Comparison of ENCODE assay signal across 24 cellular contexts in genomic region chr11:18404062-18404461, GRCh38. TPM values are rescaled to one million over a fixed set of nuclear protein-coding genes. Genes with fewer than 3 reads are reported as not detected.
DNase-seq lines count a peak whose midpoint lies in the region; ATAC-seq, FAIRE-seq and TF ChIP-seq lines count a peak whose summit lies in the region.
"Had no signal": no experiment of that assay in that cellular context is flagged by ENCODE, and none has a peak within 500 bp of the region (broad histone marks: within the 10 kb centered on the region; RNA-seq: fewer than 3 reads in every experiment).

No MANE protein-coding gene starts in this region.

- TF ChIP-seq POLR2A in HepG2 (IDR thresholded peaks at IDR 0.05; ENCODE audit: insufficient read depth in 1 of 2, low read depth in 2 of 2, low read length in 2 of 2) = no peak; a peak in 1 of 4 replicates

- H3K4me3 Mint-ChIP-seq in stimulated activated naive CD8-positive, alpha-beta T cell treated with anti-CD3 and anti-CD28 coated beads, Interleukin-15, Interleukin-2, amounts not matched to agents 100 ng/mL and 50 ng/mL, for 24 hours = no peak overlapping the region
- no peak overlapping the region for H3K4me3 Mint-ChIP-seq in T-helper 17 cell
- H3K4me3 Mint-ChIP-seq: CD4-positive, alpha-beta memory T cell had no signal

- intact Hi-C loops in HepG2 (cut with micrococcal nuclease; ENCODE audit: unreplicated experiment) = no loop called here

- H3K9me3 ChIP-seq in T-helper 17 cell (ENCODE audit: control insufficient read depth, low read length, poor library complexity, severe bottlenecking) (no peaks in the 10 kb centered on the region), HepG2 (ENCODE audit: low read length) (no peaks in the 10 kb centered on the region)
- H3K9me3 ChIP-seq: BLaER1, Caco-2 had no signal

- H3K79me2 ChIP-seq in HepG2 (ENCODE audit: insufficient read depth, low read length) = peaks cover 16% of the 10 kb centered on the region

- in situ Hi-C loops in HepG2 (cut with HindIII; ENCODE audit: extremely low pct_ligation_motif_present, low pct_unique_long_range_greater_than_20kb) = no loop called here

- no peak for TF ChIP-seq EP300 in HepG2 (IDR thresholded peaks at IDR 0.05; ENCODE audit: low read depth in 2 of 2, low read length in 2 of 2)
- no peak for TF ChIP-seq EP300 in HepG2 (CRISPR knock-in tag; IDR thresholded peaks at IDR 0.05; ENCODE audit: borderline replicate concordance)

- no TSS peak for BruUV-seq in HepG2 (replicated peaks; lab: Mats Ljungman, UMichigan)

- H3K36me3 Mint-ChIP-seq in stimulated activated naive CD8-positive, alpha-beta T cell treated with anti-CD3 and anti-CD28 coated beads, Interleukin-15, Interleukin-2, amounts not matched to agents 100 ng/mL and 50 ng/mL, for 24 hours (ENCODE audit: low read depth) = peaks cover 76% of the 10 kb centered on the region
- peaks cover 2% of the 10 kb centered on the region for H3K36me3 Mint-ChIP-seq in T-helper 17 cell (ENCODE audit: low read depth)

- H3K4me2 ChIP-seq in HepG2 (ENCODE audit: low read depth, low read length) = no peak overlapping the region
- H3K4me2 ChIP-seq: BLaER1 had no signal

- DNase-seq in stimulated activated naive CD8-positive, alpha-beta T cell treated with anti-CD3 and anti-CD28 coated beads, Interleukin-15, Interleukin-2, amounts not matched to agents 100 U/mL and 50 U/mL, for 24 hours = no peak
- no peak for DNase-seq in T-helper 17 cell
- DNase-seq in HepG2 (ENCODE audit: low spot score) = no peak
- DNase-seq in NCI-H446 (lab: John Stamatoyannopoulos, UW) = no peak
- DNase-seq in GDM1 (lab: John Stamatoyannopoulos, UW) = no peak
- DNase-seq: Caco-2; CD4-positive, alpha-beta memory T cell; DMS 273 treated with DMSO at 0.1 percent for 48 hours; DMS79 treated with DMSO at 0.1 percent for 48 hours; H7; KBM-7; NCI-H1105; NCI-H146; NCI-H2029; NCI-H345; NCI-H524 treated with DMSO at 0.1 percent for 48 hours; NCI-H82; SHP77 treated with DMSO at 0.1 percent for 48 hours had no signal

- POLR2A ChIA-PET in HepG2 (lab: Yijun Ruan, JAX) = interaction anchor here (4.7 kb wide), 1 partner anchor 9 kb away, joined by 42 read pairs; the partner anchor contains the start of gene LDHA

- CTCF ChIA-PET in HepG2 (lab: Yijun Ruan, JAX; ENCODE audit: low intra/inter-chr PET ratio, low total read pairs) = no interaction called here

- no peaks in the 10 kb centered on the region for H3K9me3 Mint-ChIP-seq in stimulated activated naive CD8-positive, alpha-beta T cell treated with anti-CD3 and anti-CD28 coated beads, Interleukin-15, Interleukin-2, amounts not matched to agents 100 ng/mL and 50 ng/mL, for 24 hours
- H3K9me3 Mint-ChIP-seq: CD4-positive, alpha-beta memory T cell had no signal

- H3K36me3 ChIP-seq in HepG2 (replicated peaks in 1 of 2; ENCODE audit: control insufficient read depth in 1 of 2, insufficient read depth in 2 of 2, low read length in 2 of 2) = peaks cover 20 to 48% of the 10 kb centered on the region in 2 experiments

- no peak for FAIRE-seq in HepG2 (lab: Jason Lieb, UNC)
- FAIRE-seq: GM12878 had no signal

- no peak for TF ChIP-seq CTCF in HepG2 (CRISPR knock-in tag; IDR thresholded peaks at IDR 0.05)

- peaks cover 79% of the 10 kb centered on the region for H3K4me1 ChIP-seq in HepG2 (ENCODE audit: insufficient read depth, low read length)
- H3K4me1 ChIP-seq: Caco-2 had no signal

- no peak overlapping the region for H2AFZ ChIP-seq in HepG2 (ENCODE audit: low read length)

- peaks cover 29% of the 10 kb centered on the region for H3K4me1 Mint-ChIP-seq in stimulated activated naive CD8-positive, alpha-beta T cell treated with anti-CD3 and anti-CD28 coated beads, Interleukin-15, Interleukin-2, amounts not matched to agents 100 ng/mL and 50 ng/mL, for 24 hours (ENCODE audit: low read depth)
- peaks cover 6% of the 10 kb centered on the region for H3K4me1 Mint-ChIP-seq in T-helper 17 cell

- no peak for ATAC-seq in stimulated activated naive CD8-positive, alpha-beta T cell treated with anti-CD3 and anti-CD28 coated beads, Interleukin-15, Interleukin-2, amounts not matched to agents 100 U/mL and 50 U/mL, for 24 hours
- no peak for ATAC-seq in T-helper 17 cell
- no peak for ATAC-seq in HepG2
- no peak for ATAC-seq in HG03025 (IDR thresholded peaks at IDR 0.05; ENCODE audit: low FRiP score, unreplicated experiment)
- ATAC-seq: GM12878 had no signal

- H3K9ac ChIP-seq in HepG2 (ENCODE audit: insufficient read depth, low read depth, low read length) = no peak overlapping the region
- H3K9ac ChIP-seq: BLaER1 had no signal

- 96% methylated on average over 4 of the region's 4 CpGs for WGBS in HepG2 (ENCODE audit: low lambda C conversion rate)

- no peak for TF ChIP-seq RAD21 in HepG2 (CRISPR knock-in tag; IDR thresholded peaks at IDR 0.05)

- H3K27me3 Mint-ChIP-seq in stimulated activated naive CD8-positive, alpha-beta T cell treated with anti-CD3 and anti-CD28 coated beads, Interleukin-15, Interleukin-2, amounts not matched to agents 100 ng/mL and 50 ng/mL, for 24 hours = no peaks in the 10 kb centered on the region
- H3K27me3 Mint-ChIP-seq in T-helper 17 cell = no peaks in the 10 kb centered on the region
- H3K27me3 Mint-ChIP-seq: CD4-positive, alpha-beta memory T cell had no signal

- no peaks in the 10 kb centered on the region for H3K27me3 ChIP-seq in HepG2 (ENCODE audit: control insufficient read depth in 1 of 2, insufficient read depth in 2 of 2, low read length in 2 of 2)
- H3K27me3 ChIP-seq: BLaER1 had no signal

- no peak overlapping the region for H3K27ac ChIP-seq in HepG2 (ENCODE audit: extremely low read length, insufficient read depth, low read length)
- H3K27ac ChIP-seq: BLaER1, SK-N-MC had no signal

- peaks cover 85% of the 10 kb centered on the region for H4K20me1 ChIP-seq in HepG2 (ENCODE audit: insufficient read depth, low read length)

- no peak overlapping the region for H3K4me3 ChIP-seq in HepG2 (replicated peaks in 1 of 3; ENCODE audit: insufficient read depth in 1 of 3, low read depth in 2 of 3, low read length in 3 of 3)
- H3K4me3 ChIP-seq: BLaER1, GM12878, SK-N-MC had no signal

- peak overlapping the region; percentile 40 for H3K27ac Mint-ChIP-seq in stimulated activated naive CD8-positive, alpha-beta T cell treated with anti-CD3 and anti-CD28 coated beads, Interleukin-15, Interleukin-2, amounts not matched to agents 100 ng/mL and 50 ng/mL, for 24 hours
- peak overlapping the region; percentile 21 for H3K27ac Mint-ChIP-seq in T-helper 17 cell

RNA-seq across cellular contexts. Expression of gene LDHC, which starts 8.1 kb away (rescaled TPM):
- not detected for total RNA-seq in T-helper 17 cell
- not detected in 2 replicates for total RNA-seq in HepG2 (2016; rRNA removed; fragmentation: Illumina TruSeq; extraction: Trizol)
- total RNA-seq in HepG2 (2016; cell fraction: cytosol; rRNA removed; fragmentation: Illumina TruSeq; extraction: Trizol; ENCODE audit: low read depth) = not detected in 2 replicates
- total RNA-seq in HepG2 (2016; cell fraction: insoluble cytoplasmic fraction; rRNA removed; fragmentation: Illumina TruSeq; extraction: Trizol) = not detected in 2 replicates
- total RNA-seq in HepG2 (2016; cell fraction: membrane; rRNA removed; fragmentation: Illumina TruSeq; extraction: Trizol) = not detected in 2 replicates
- total RNA-seq in HepG2 (2016; cell fraction: nucleus; rRNA removed; fragmentation: Illumina TruSeq; extraction: Trizol) = not detected in 2 replicates
- polyA plus RNA-seq in HepG2 (2011; rRNA removed) = not detected in 2 replicates
- not detected in 2 replicates for polyA plus RNA-seq in HepG2 (2011; cell fraction: cytosol; rRNA removed)
- not detected in 2 replicates for polyA plus RNA-seq in HepG2 (2011; cell fraction: nucleus; rRNA removed)
- not detected in 2 replicates for polyA plus RNA-seq in HepG2 (2012)
- not detected in 2 replicates for polyA plus RNA-seq in HepG2 (2016; cell fraction: cytosol; fragmentation: Illumina TruSeq; extraction: Trizol; ENCODE audit: low read depth)
- not detected in 2 replicates for polyA plus RNA-seq in HepG2 (2016; cell fraction: insoluble cytoplasmic fraction; fragmentation: Illumina TruSeq; extraction: Trizol; ENCODE audit: low read depth)
- not detected in 2 replicates for polyA plus RNA-seq in HepG2 (2016; cell fraction: membrane; fragmentation: Illumina TruSeq; extraction: Trizol; ENCODE audit: low read depth)
- polyA plus RNA-seq in HepG2 (2016; cell fraction: nucleus; fragmentation: Illumina TruSeq; extraction: Trizol; ENCODE audit: insufficient read depth, low read depth) = not detected in 2 replicates
- not detected in 2 replicates for polyA minus RNA-seq in HepG2 (2011; rRNA and poly(A)+ RNA removed; ENCODE audit: low replicate concordance)
- not detected in 2 replicates for polyA minus RNA-seq in HepG2 (2011; cell fraction: cytosol; rRNA and poly(A)+ RNA removed)
- polyA minus RNA-seq in HepG2 (2011; cell fraction: nucleus; rRNA and poly(A)+ RNA removed) = not detected in 2 replicates
- total RNA-seq: Caco-2; CD4-positive, alpha-beta memory T cell; GM12878; RPMI7951 had no signal
- polyA plus RNA-seq: CD4-positive, alpha-beta memory T cell had no signal

RNA-seq across cellular contexts. Expression of gene LDHA, which starts 9.7 kb away (rescaled TPM):
- total RNA-seq in T-helper 17 cell (100 to 1,000 TPM; 260 to 313 TPM), HepG2 (2016; rRNA removed; fragmentation: Illumina TruSeq; extraction: Trizol) (805 and 1,257 TPM in 2 replicates)
- 144 and 147 TPM in 2 replicates for total RNA-seq in HepG2 (2016; cell fraction: cytosol; rRNA removed; fragmentation: Illumina TruSeq; extraction: Trizol; ENCODE audit: low read depth)
- total RNA-seq in HepG2 (2016; cell fraction: insoluble cytoplasmic fraction; rRNA removed; fragmentation: Illumina TruSeq; extraction: Trizol) = 804 and 1,250 TPM in 2 replicates
- total RNA-seq in HepG2 (2016; cell fraction: membrane; rRNA removed; fragmentation: Illumina TruSeq; extraction: Trizol) = 335 and 350 TPM in 2 replicates
- total RNA-seq in HepG2 (2016; cell fraction: nucleus; rRNA removed; fragmentation: Illumina TruSeq; extraction: Trizol) = 485 and 499 TPM in 2 replicates
- polyA plus RNA-seq in HepG2 (2011; rRNA removed) = 1,112 and 1,547 TPM in 2 replicates
- 1,051 and 1,568 TPM in 2 replicates for polyA plus RNA-seq in HepG2 (2011; cell fraction: cytosol; rRNA removed)
- 242 and 434 TPM in 2 replicates for polyA plus RNA-seq in HepG2 (2011; cell fraction: nucleus; rRNA removed)
- 2,051 and 2,699 TPM in 2 replicates for polyA plus RNA-seq in HepG2 (2012)
- polyA plus RNA-seq in HepG2 (2016; cell fraction: cytosol; fragmentation: Illumina TruSeq; extraction: Trizol; ENCODE audit: low read depth) = 290 and 338 TPM in 2 replicates
- 2,117 and 2,212 TPM in 2 replicates for polyA plus RNA-seq in HepG2 (2016; cell fraction: insoluble cytoplasmic fraction; fragmentation: Illumina TruSeq; extraction: Trizol; ENCODE audit: low read depth)
- polyA plus RNA-seq in HepG2 (2016; cell fraction: membrane; fragmentation: Illumina TruSeq; extraction: Trizol; ENCODE audit: low read depth) = 355 and 398 TPM in 2 replicates
- polyA plus RNA-seq in HepG2 (2016; cell fraction: nucleus; fragmentation: Illumina TruSeq; extraction: Trizol; ENCODE audit: insufficient read depth, low read depth) = 763 and 807 TPM in 2 replicates
- 970 and 1,123 TPM in 2 replicates for polyA minus RNA-seq in HepG2 (2011; rRNA and poly(A)+ RNA removed; ENCODE audit: low replicate concordance)
- polyA minus RNA-seq in HepG2 (2011; cell fraction: cytosol; rRNA and poly(A)+ RNA removed) = 1,287 and 1,326 TPM in 2 replicates
- 313 and 485 TPM in 2 replicates for polyA minus RNA-seq in HepG2 (2011; cell fraction: nucleus; rRNA and poly(A)+ RNA removed)

RNA-seq across cellular contexts. Expression of gene LDHAL6A, which starts 51.6 kb away (rescaled TPM):
- total RNA-seq in T-helper 17 cell (not detected), HepG2 (2016; rRNA removed; fragmentation: Illumina TruSeq; extraction: Trizol) (not detected in 2 replicates)
- total RNA-seq in HepG2 (2016; cell fraction: cytosol; rRNA removed; fragmentation: Illumina TruSeq; extraction: Trizol; ENCODE audit: low read depth) = not detected in 2 replicates
- not detected in 2 replicates for total RNA-seq in HepG2 (2016; cell fraction: insoluble cytoplasmic fraction; rRNA removed; fragmentation: Illumina TruSeq; extraction: Trizol)
- not detected in 2 replicates for total RNA-seq in HepG2 (2016; cell fraction: membrane; rRNA removed; fragmentation: Illumina TruSeq; extraction: Trizol)
- not detected in 2 replicates for total RNA-seq in HepG2 (2016; cell fraction: nucleus; rRNA removed; fragmentation: Illumina TruSeq; extraction: Trizol)
- polyA plus RNA-seq in HepG2 (2011; rRNA removed) = not detected in 2 replicates
- not detected in 2 replicates for polyA plus RNA-seq in HepG2 (2011; cell fraction: cytosol; rRNA removed)
- not detected in 2 replicates for polyA plus RNA-seq in HepG2 (2011; cell fraction: nucleus; rRNA removed)
- 0.12 TPM in 1 of 2 replicates, not detected in the other for polyA plus RNA-seq in HepG2 (2012)
- not detected in 2 replicates for polyA plus RNA-seq in HepG2 (2016; cell fraction: cytosol; fragmentation: Illumina TruSeq; extraction: Trizol; ENCODE audit: low read depth)
- polyA plus RNA-seq in HepG2 (2016; cell fraction: insoluble cytoplasmic fraction; fragmentation: Illumina TruSeq; extraction: Trizol; ENCODE audit: low read depth) = not detected in 2 replicates
- not detected in 2 replicates for polyA plus RNA-seq in HepG2 (2016; cell fraction: membrane; fragmentation: Illumina TruSeq; extraction: Trizol; ENCODE audit: low read depth)
- polyA plus RNA-seq in HepG2 (2016; cell fraction: nucleus; fragmentation: Illumina TruSeq; extraction: Trizol; ENCODE audit: insufficient read depth, low read depth) = not detected in 2 replicates
- not detected in 2 replicates for polyA minus RNA-seq in HepG2 (2011; rRNA and poly(A)+ RNA removed; ENCODE audit: low replicate concordance)
- not detected in 2 replicates for polyA minus RNA-seq in HepG2 (2011; cell fraction: cytosol; rRNA and poly(A)+ RNA removed)
- polyA minus RNA-seq in HepG2 (2011; cell fraction: nucleus; rRNA and poly(A)+ RNA removed) = not detected in 2 replicates
- total RNA-seq: GM12878, H7, RPMI7951 had no signal
- polyA plus RNA-seq: CD4-positive, alpha-beta memory T cell had no signal
